Comparison of ENCODE assay signal across 15 cellular contexts in the genomic region with DNA sequence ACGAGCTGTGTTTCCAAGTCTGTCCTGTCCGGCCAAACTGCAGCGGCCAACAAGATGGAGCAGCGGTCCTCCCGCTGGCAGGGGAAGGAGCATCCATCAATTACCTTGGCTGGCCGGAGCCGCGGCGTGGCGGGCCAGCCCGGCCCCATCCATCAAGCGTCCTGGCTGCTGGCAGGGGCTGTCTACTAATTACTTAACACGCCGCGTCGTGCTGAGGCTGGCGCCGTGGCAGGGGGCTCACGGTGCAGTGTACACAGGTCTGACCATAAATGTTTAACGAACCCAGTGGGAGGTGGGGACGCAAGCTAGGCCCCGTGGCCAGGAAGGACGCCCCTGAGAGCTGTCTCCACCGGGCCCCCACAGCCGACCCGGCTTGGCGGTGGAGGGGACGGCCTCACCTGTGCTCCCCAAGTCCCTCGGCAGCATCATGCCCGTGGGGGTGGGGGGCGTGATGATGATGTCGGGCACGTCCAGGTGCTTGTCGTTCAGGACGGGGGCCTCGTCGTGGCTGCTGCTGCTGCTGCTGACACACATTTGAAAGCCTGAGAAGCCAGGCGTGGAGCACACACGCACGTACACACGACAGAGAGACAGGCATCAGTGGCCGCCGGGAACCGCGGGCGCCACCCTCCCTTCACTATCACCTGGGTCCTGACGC. TPM values are rescaled to one million over a fixed set of nuclear protein-coding genes. Genes with fewer than 3 reads are reported as not detected.
"Had no signal": no experiment of that assay in that cellular context is flagged by ENCODE, and none has a peak within 500 bp of the region (broad histone marks: within the 10 kb centered on the region; RNA-seq: fewer than 3 reads in every experiment).

No MANE protein-coding gene starts in this region.

- H3K4me1 ChIP-seq: testis had no signal

- H3K27ac ChIP-seq: esophagus muscularis mucosa, testis had no signal

- H3K9me3 Mint-ChIP-seq: natural killer cell had no signal

- H3K36me3 Mint-ChIP-seq: natural killer cell had no signal

- H3K36me3 ChIP-seq: esophagus muscularis mucosa had no signal

- H3K27me3 Mint-ChIP-seq: activated CD4-positive, alpha-beta memory T cell treated with anti-CD3 and anti-CD28 coated beads, Interleukin-2, amount 10 ng/mL, durations not matched to agents 7 days and 5 days; activated CD4-positive, alpha-beta T cell treated with anti-CD3 and anti-CD28 coated beads for 36 hours had no signal

- H3K27me3 ChIP-seq: esophagus muscularis mucosa, testis had no signal

- H3K4me1 Mint-ChIP-seq: activated CD4-positive, alpha-beta memory T cell treated with anti-CD3 and anti-CD28 coated beads, Interleukin-2, amount 10 ng/mL, durations not matched to agents 7 days and 5 days; activated CD4-positive, alpha-beta T cell treated with anti-CD3 and anti-CD28 coated beads for 36 hours; natural killer cell had no signal

- H3K27ac Mint-ChIP-seq: activated CD4-positive, alpha-beta memory T cell treated with anti-CD3 and anti-CD28 coated beads, Interleukin-2, amount 10 ng/mL, durations not matched to agents 7 days and 5 days; activated CD4-positive, alpha-beta T cell treated with anti-CD3 and anti-CD28 coated beads for 36 hours; activated T-cell treated with anti-CD3 and anti-CD28 coated beads, Interleukin-2, amount 50 U/mL, for 72 hours; natural killer cell had no signal

- ATAC-seq: activated CD4-positive, alpha-beta T cell treated with anti-CD3 and anti-CD28 coated beads for 36 hours; activated T-cell treated with anti-CD3 and anti-CD28 coated beads, Interleukin-2, amount 50 U/mL, for 72 hours; left lobe of liver; natural killer cell had no signal

- FAIRE-seq: bronchial epithelial cell had no signal

- H3K9me3 ChIP-seq: testis had no signal

- H3K4me3 ChIP-seq: esophagus muscularis mucosa, testis had no signal

- H3K4me3 Mint-ChIP-seq: activated CD4-positive, alpha-beta memory T cell treated with anti-CD3 and anti-CD28 coated beads, Interleukin-2, amount 10 ng/mL, durations not matched to agents 7 days and 5 days; activated CD4-positive, alpha-beta T cell treated with anti-CD3 and anti-CD28 coated beads for 36 hours; activated T-cell treated with anti-CD3 and anti-CD28 coated beads, Interleukin-2, amount 50 U/mL, for 72 hours; natural killer cell had no signal

- DNase-seq: activated CD4-positive, alpha-beta memory T cell treated with anti-CD3 and anti-CD28 coated beads, Interleukin-2, amount 10 ng/mL, durations not matched to agents 7 days and 5 days; activated CD4-positive, alpha-beta T cell treated with anti-CD3 and anti-CD28 coated beads for 36 hours; activated CD8-positive, alpha-beta memory T cell treated with anti-CD3 and anti-CD28 coated beads, Interleukin-2, amount 50 U/mL, for 4 hours; activated T-cell treated with anti-CD3 and anti-CD28 coated beads, Interleukin-2, amount 50 U/mL, for 72 hours; aorta; foreskin fibroblast; head of caudate nucleus; natural killer cell; stimulated activated CD4-positive, alpha-beta T cell treated with anti-CD3 and anti-CD28 coated beads, Interleukin-2, amount 100 ng/mL, for 48 hours; stimulated activated naive CD4-positive, alpha-beta T cell treated with Interleukin-2 at 50 U/mL for 16 hours; T1000; testis had no signal

RNA-seq across cellular contexts. Expression of a gene that starts 41.0 kb away (rescaled TPM):
- polyA plus RNA-seq: aorta had no signal
